Comparison of ENCODE assay signal across 10 cellular contexts in the genomic region with DNA sequence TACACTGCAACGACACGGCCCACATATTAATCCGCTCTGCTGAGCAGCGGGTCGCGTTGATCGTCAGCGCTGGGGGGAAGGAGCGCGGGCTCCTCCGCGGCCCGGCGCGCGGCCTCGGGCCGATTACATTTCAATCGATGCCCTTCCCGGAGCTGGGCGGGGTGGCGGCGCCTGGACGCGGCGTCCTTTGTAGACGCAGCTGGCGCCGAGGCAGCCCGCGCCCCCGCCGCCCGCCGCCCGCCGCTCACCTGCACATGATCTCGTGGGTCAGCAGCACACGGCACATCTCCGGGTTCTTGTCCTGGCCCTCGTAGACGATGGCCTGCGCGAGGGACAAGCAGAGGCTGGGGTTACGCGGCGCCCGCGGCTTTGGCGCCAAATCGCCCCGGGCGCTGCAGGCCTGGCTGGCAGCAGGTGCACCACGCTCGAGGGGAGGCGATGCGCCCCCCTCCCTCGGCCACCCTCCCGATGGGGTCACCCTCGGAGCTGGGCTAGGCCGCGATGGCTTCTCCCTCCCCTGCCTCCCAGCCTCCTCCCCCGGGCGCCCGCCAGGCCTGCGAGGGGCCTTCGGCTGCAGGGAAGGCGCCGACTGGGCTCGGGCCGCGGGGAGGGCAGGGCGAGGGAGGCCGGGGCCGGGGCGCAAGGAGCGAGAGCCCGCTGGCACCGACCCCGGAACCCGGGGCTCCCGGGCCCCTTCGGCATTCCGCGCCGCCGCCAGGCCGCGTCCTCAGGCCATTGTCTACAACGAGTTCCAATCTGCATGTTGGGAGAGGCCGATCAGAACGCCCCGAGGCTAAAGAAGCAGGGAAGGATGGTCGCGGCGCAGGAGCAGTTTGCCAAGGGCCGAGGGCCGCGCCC. TPM values are rescaled to one million over a fixed set of nuclear protein-coding genes. Genes with fewer than 3 reads are reported as not detected.
DNase-seq lines count a peak whose midpoint lies in the region; ATAC-seq lines count a peak whose summit lies in the region.
"Had no signal": no experiment of that assay in that cellular context is flagged by ENCODE, and none has a peak within 500 bp of the region (broad histone marks: within the 10 kb centered on the region; RNA-seq: fewer than 3 reads in every experiment).

No MANE protein-coding gene starts in this region.

- H3K4me3 Mint-ChIP-seq in activated naive CD8-positive, alpha-beta T cell treated with anti-CD3 and anti-CD28 coated beads for 36 hours, result peak overlapping the region; percentile 51
- H3K4me3 Mint-ChIP-seq in immature natural killer cell, result peak overlapping the region; percentile 36 to 78 (median 66)

- H3K36me3 Mint-ChIP-seq in activated naive CD8-positive, alpha-beta T cell treated with anti-CD3 and anti-CD28 coated beads for 36 hours, result peaks cover 3% of the 10 kb centered on the region
- H3K36me3 Mint-ChIP-seq in immature natural killer cell, result no peaks in the 10 kb centered on the region

- H3K36me3 ChIP-seq in subcutaneous abdominal adipose tissue (ENCODE audit: control insufficient read depth in 5 of 5, insufficient read depth in 5 of 5, low read length in 5 of 5), result peaks cover 0 to 3% (median 0%) of the 10 kb centered on the region in 5 donors
- H3K36me3 ChIP-seq: brain microvascular endothelial cell had no signal

- peaks cover 23% of the 10 kb centered on the region for H3K4me1 Mint-ChIP-seq in activated naive CD8-positive, alpha-beta T cell treated with anti-CD3 and anti-CD28 coated beads for 36 hours
- peaks cover 21 to 31% of the 10 kb centered on the region in 2 donors for H3K4me1 Mint-ChIP-seq in immature natural killer cell

- peak overlapping the region in 3 of 5 donors; percentile 3 to 78 (median 62) for H3K9ac ChIP-seq in subcutaneous abdominal adipose tissue (ENCODE audit: low read length in 5 of 5)

- peak overlapping the region; percentile 96 for H3K27ac ChIP-seq in subcutaneous abdominal adipose tissue (ENCODE audit: low read depth, low read length)
- H3K27ac ChIP-seq: brain microvascular endothelial cell had no signal

- peaks cover 87% of the 10 kb centered on the region for H3K27me3 Mint-ChIP-seq in activated naive CD8-positive, alpha-beta T cell treated with anti-CD3 and anti-CD28 coated beads for 36 hours
- peaks cover 33 to 61% (median 49%) of the 10 kb centered on the region in 3 donors for H3K27me3 Mint-ChIP-seq in immature natural killer cell (ENCODE audit: low read depth in 3 of 3)

- H3K9me3 Mint-ChIP-seq in activated naive CD8-positive, alpha-beta T cell treated with anti-CD3 and anti-CD28 coated beads for 36 hours, result no peaks in the 10 kb centered on the region
- H3K9me3 Mint-ChIP-seq in immature natural killer cell, result peaks cover 0 to 13% (median 0%) of the 10 kb centered on the region in 6 donors

- H3K9me3 ChIP-seq in subcutaneous abdominal adipose tissue (ENCODE audit: control insufficient read depth in 5 of 5, low read length in 5 of 5), result no peaks in the 10 kb centered on the region

- peaks cover 9 to 87% (median 78%) of the 10 kb centered on the region in 5 donors for H3K4me1 ChIP-seq in subcutaneous abdominal adipose tissue (ENCODE audit: control insufficient read depth in 5 of 5, insufficient read depth in 5 of 5, low read length in 5 of 5)

- H3K27ac Mint-ChIP-seq in activated naive CD8-positive, alpha-beta T cell treated with anti-CD3 and anti-CD28 coated beads for 36 hours, result no peak overlapping the region
- H3K27ac Mint-ChIP-seq in immature natural killer cell, result peak overlapping the region in 1 of 6 donors; percentile 63

- peak overlapping the region; percentile 71 to 90 (median 83) for H3K4me3 ChIP-seq in subcutaneous abdominal adipose tissue (ENCODE audit: low read depth in 1 of 5, low read length in 5 of 5)

- peak; percentile 72 for DNase-seq in NCI-H82 (lab: John Stamatoyannopoulos, UW)
- DNase-seq in NCI-H82 treated with DMSO at 0.1 percent for 48 hours (lab: John Stamatoyannopoulos, UW; ENCODE audit: unreplicated experiment), result no peak
- no peak for DNase-seq in activated naive CD8-positive, alpha-beta T cell treated with anti-CD3 and anti-CD28 coated beads for 36 hours
- DNase-seq in immature natural killer cell, result no peak
- DNase-seq: brain microvascular endothelial cell had no signal

- H3K27me3 ChIP-seq in subcutaneous abdominal adipose tissue (ENCODE audit: control insufficient read depth in 5 of 5, insufficient read depth in 4 of 5, low read length in 5 of 5), result peaks cover 0 to 5% (median 0%) of the 10 kb centered on the region in 5 donors

- ATAC-seq in HG03159 (IDR thresholded peaks at IDR 0.05; ENCODE audit: unreplicated experiment) (no peak), HG03108 (IDR thresholded peaks at IDR 0.05; ENCODE audit: unreplicated experiment) (no peak), GM19328 (IDR thresholded peaks at IDR 0.05; ENCODE audit: unreplicated experiment) (no peak)

RNA-seq across cellular contexts. Expression of gene EBF3, which starts 5.2 kb away (rescaled TPM):
- not detected for total RNA-seq in activated naive CD8-positive, alpha-beta T cell treated with anti-CD3 and anti-CD28 coated beads for 36 hours
- polyA plus RNA-seq in immature natural killer cell, result not detected
- polyA plus RNA-seq: keratinocyte had no signal
